11 cellular contexts compared by ENCODE assay signal in the genomic region with DNA sequence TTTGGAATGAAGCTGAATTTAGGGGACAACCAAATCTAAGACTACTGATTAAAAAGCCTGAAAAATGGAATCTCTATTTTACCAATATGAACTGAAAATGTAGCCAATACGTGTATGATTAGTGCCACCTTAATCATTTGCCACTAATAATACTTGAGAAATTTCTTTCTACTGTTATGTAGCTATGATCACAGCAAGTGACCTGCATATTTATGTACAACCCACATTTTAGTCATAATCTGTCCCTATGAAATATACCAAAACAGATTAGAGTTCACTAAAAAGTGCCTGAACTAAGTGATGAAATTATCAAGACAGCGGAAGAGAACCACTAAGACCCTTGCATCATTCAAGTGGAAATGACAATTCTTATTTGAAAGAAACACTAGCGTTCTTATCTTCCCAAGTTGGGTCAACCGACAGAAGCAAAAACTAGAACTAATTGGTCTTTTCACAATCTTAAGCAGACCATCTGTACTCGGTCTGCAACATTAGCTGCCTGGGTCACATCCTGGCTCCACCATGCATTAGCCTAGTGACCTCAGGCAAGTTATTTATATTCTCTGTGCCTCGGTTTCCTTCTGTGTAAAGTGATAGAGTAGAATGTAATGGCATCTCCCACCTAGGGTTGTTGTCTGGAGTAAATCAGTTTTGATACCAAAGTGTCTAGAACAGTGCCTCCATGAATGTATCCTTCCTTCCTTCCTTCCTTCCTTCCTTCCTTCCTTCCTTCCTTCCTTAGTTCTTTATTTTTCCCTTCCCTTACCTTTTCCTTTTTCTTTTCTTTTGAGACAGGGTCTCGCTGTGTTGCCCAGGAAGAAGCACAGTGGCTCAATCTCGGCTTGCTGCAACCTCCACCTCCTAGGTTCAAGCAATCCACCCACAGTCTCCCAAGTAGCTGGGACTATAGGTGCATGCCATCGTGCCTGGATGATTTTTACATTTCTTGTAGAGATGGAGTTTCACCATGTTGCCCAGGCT.
"Had no signal": no experiment of that assay in that cellular context is flagged by ENCODE, and none has a peak within 500 bp of the region (broad histone marks: within the 10 kb centered on the region; RNA-seq: fewer than 3 reads in every experiment).

No MANE protein-coding gene starts in this region.

- H3K27me3 ChIP-seq: uterus had no signal

- H3K27ac ChIP-seq: epithelial cell of prostate, hepatocyte, tibial nerve, uterus had no signal

- H3K9me3 ChIP-seq: tibial nerve, uterus had no signal

- H2AFZ ChIP-seq: hepatocyte had no signal

- H3K36me3 ChIP-seq: tibial nerve, uterus had no signal

- H3K79me2 ChIP-seq: hepatocyte had no signal

- H3K9me3 Mint-ChIP-seq: endodermal cell; natural killer cell treated with Interleukin-12 subunit alpha and Interleukin-12 subunit beta and Interleukin-15 and Interleukin-18, amount 100 ng/mL, for 72 hours had no signal

- H3K4me3 Mint-ChIP-seq: activated naive CD8-positive, alpha-beta T cell; endodermal cell; natural killer cell treated with Interleukin-12 subunit alpha and Interleukin-12 subunit beta and Interleukin-15 and Interleukin-18, amount 100 ng/mL, for 72 hours had no signal

- DNase-seq: endodermal cell; foreskin fibroblast; retina; stimulated activated naive CD4-positive, alpha-beta T cell; uterus had no signal

- H3K27ac Mint-ChIP-seq: activated naive CD8-positive, alpha-beta T cell; endodermal cell; natural killer cell treated with Interleukin-12 subunit alpha and Interleukin-12 subunit beta and Interleukin-15 and Interleukin-18, amount 100 ng/mL, for 72 hours had no signal

- H3K36me3 Mint-ChIP-seq: activated naive CD8-positive, alpha-beta T cell; natural killer cell treated with Interleukin-12 subunit alpha and Interleukin-12 subunit beta and Interleukin-15 and Interleukin-18, amount 100 ng/mL, for 72 hours had no signal

- H3K4me3 ChIP-seq: hepatocyte, lung, tibial nerve, uterus had no signal

- H3K4me1 ChIP-seq: uterus had no signal

- H3K4me2 ChIP-seq: hepatocyte had no signal
